1 cellular context compared by ENCODE assay signal in the genomic region with DNA sequence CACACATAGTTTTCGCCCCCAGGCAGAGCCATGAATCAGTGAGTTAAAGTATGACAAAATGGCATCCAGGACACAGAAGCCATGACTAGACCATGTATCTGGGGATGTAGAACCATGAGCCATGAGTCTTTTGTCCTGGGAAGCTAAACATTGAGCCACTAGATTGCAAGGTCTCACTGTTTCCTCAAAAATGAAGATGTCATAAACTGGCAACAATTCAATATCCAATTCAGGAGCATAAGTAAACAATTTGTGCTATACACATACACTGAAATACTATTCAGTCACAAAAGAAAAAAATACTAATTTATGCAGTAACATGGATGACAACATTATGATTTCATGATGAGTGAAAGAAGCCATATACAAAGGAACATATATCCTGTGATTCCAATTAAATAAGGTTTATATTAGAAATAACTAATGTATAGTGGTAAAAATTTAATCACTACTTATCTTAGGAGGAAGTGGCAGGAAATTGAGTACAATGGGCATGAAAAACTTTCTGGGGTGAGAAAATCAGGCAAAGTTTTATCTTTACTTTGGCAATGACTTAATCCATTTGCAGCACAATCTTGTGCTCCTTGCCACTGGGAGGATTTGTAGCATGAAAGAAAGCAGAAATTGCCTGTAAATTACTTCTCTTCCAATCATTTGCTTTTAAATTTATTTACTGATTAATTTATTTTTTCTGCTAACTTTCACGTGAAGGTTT.
TF ChIP-seq lines count a peak whose summit lies in the region.

No MANE protein-coding gene starts in this region.

TF ChIP-seq in endothelial cell of umbilical vein, 7 proteins besides CTCF, POLR2A, EP300 and RAD21:
- TF ChIP-seq GATA2 (IDR thresholded peaks at IDR 0.05; ENCODE audit: insufficient read depth, insufficient read length, low read depth, low read length), result no peak
- TF ChIP-seq FOS (IDR thresholded peaks at IDR 0.05; ENCODE audit: borderline replicate concordance, insufficient read depth, low read length), result no peak
- no peak for TF ChIP-seq EZH2 (IDR thresholded peaks at IDR 0.05; ENCODE audit: borderline replicate concordance, low read depth, low read length, severe bottlenecking)
- TF ChIP-seq MYC (IDR thresholded peaks at IDR 0.05; ENCODE audit: low read depth, low read length), result no peak
- TF ChIP-seq POLR2AphosphoS5 (IDR thresholded peaks at IDR 0.05; ENCODE audit: insufficient read depth, low read depth, low read length), result no peak
- TF ChIP-seq, protein P1, sequence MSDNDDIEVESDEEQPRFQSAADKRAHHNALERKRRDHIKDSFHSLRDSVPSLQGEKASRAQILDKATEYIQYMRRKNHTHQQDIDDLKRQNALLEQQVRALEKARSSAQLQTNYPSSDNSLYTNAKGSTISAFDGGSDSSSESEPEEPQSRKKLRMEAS (IDR thresholded peaks at IDR 0.05; ENCODE audit: insufficient read depth, insufficient read length), result no peak
- no peak for TF ChIP-seq JUN (IDR thresholded peaks at IDR 0.05; ENCODE audit: borderline replicate concordance, insufficient read depth, insufficient read length, low read depth)
TF ChIP-seq in endothelial cell of umbilical vein: peak in this region for 0.
